ENCODE assay signal across 1 cellular context in the genomic region with DNA sequence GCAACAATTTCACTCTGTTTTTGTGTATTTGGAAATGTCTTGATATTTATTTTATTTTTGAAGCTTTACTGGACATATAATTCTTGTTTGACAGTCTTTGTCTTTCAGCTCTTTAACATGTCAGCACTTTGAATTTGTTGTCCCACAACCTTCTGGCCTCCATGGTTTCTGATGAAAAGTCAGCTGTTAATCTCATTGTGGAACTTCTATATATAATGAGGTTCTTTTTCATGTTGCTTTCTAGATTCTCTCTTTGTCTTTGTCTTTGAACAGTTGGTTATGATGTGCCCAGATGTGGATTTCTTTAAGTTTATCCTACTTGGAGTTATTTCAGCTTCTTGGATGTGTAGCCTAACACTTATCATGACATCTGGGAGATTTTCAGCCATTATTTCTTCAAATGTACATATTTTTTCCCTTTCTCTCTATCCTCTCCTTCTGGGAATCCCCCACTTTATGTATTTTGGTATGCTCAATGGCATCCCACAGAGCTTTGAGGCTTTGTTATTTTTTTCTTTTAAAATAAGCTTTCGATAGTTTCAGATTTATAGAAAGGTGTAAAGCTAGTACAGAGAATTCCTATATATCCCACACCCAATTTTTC.
A peak's percentile ranks its signal among the peaks of the same experiment; 100 is the strongest.
TF ChIP-seq lines count a peak whose summit lies in the region.

No MANE protein-coding gene starts in this region.

TF ChIP-seq in WTC11, 78 proteins besides CTCF, POLR2A, EP300 and RAD21 (continued from another document):
- TF ChIP-seq, protein P1, sequence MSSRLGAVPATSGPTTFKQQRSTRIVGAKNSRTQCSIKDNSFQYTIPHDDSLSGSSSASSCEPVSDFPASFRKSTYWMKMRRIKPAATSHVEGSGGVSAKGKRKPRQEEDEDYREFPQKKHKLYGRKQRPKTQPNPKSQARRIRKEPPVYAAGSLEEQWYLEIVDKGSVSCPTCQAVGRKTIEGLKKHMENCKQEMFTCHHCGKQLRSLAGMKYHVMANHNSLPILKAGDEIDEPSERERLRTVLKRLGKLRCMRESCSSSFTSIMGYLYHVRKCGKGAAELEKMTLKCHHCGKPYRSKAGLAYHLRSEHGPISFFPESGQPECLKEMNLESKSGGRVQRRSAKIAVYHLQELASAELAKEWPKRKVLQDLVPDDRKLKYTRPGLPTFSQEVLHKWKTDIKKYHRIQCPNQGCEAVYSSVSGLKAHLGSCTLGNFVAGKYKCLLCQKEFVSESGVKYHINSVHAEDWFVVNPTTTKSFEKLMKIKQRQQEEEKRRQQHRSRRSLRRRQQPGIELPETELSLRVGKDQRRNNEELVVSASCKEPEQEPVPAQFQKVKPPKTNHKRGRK (CRISPR knock-in tag; IDR thresholded peaks at IDR 0.05; ENCODE audit: borderline replicate concordance): no peak
- TF ChIP-seq ZNF317 (CRISPR knock-in tag; IDR thresholded peaks at IDR 0.05; ENCODE audit: borderline replicate concordance, low read depth): peak; percentile 98
